In the genomic region with DNA sequence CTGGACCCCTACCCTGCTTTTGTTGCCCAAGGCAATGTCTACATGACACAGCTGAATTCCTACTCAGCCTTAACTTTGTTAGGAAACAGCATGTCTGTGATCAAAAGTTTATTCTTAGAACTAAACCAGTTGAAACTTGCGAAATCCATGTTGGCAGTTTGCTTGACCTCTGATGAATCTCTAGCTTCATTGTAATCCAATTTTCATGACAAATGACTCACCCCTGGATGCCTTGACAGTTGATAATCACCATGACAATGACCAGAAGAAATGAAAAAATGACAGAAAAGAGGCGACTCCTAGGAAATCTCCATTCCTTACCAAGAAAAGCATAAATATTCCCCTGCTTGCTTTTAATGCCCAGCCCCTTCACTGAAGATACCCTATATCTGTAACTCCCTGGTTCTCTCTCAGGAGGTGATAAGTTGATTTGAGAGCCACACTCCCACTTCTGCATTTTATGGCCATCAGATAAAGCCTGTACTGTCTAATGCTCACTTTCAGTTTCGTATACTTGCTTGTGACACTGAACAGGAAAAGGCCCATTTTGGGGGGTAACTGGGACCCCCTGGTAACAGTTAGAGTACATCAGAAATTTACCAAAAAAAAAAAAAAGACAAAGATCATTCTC, we compare ENCODE assay signal across 9 cellular contexts.
DNase-seq lines count a peak whose midpoint lies in the region; ATAC-seq and TF ChIP-seq lines count a peak whose summit lies in the region.
"Had no signal": no experiment of that assay in that cellular context is flagged by ENCODE, and none has a peak within 500 bp of the region (broad histone marks: within the 10 kb centered on the region; RNA-seq: fewer than 3 reads in every experiment).

No MANE protein-coding gene starts in this region.

- ATAC-seq in GM21360 (IDR thresholded peaks at IDR 0.05; ENCODE audit: unreplicated experiment), result peak; percentile 97
- ATAC-seq in HG03571 (IDR thresholded peaks at IDR 0.05; ENCODE audit: unreplicated experiment), result peak; percentile 70
- peak; percentile 74 for ATAC-seq in omental fat pad (ENCODE audit: low FRiP score)

- H3K36me3 ChIP-seq in testis (ENCODE audit: low read depth, missing control alignments), result no peaks in the 10 kb centered on the region

- no peak for TF ChIP-seq POLR2A in testis (IDR thresholded peaks at IDR 0.05)

- DNase-seq in astrocyte of the hippocampus (ENCODE audit: low read depth, low spot score) (peak; percentile 41), omental fat pad (ENCODE audit: low spot score) (no peak), testis (no peak), NCI-H187 treated with DMSO at 0.1 percent for 48 hours (lab: John Stamatoyannopoulos, UW) (no peak), GM10266 (ENCODE audit: extremely low spot score) (no peak)
- DNase-seq in activated naive CD4-positive, alpha-beta T cell (lab: John Stamatoyannopoulos, UW), result no peak

- H3K4me3 ChIP-seq in testis, result no peak overlapping the region
- H3K4me3 ChIP-seq: SK-N-MC had no signal

- H3K27me3 ChIP-seq in testis, result no peaks in the 10 kb centered on the region

- H3K4me1 ChIP-seq in testis, result no peaks in the 10 kb centered on the region

- intact Hi-C loops in testis (cut with DNase I; ENCODE audit: low total_unique reads), result no loop called here

- TF ChIP-seq CTCF in omental fat pad (IDR thresholded peaks at IDR 0.05) (no peak), testis (IDR thresholded peaks at IDR 0.05) (no peak), GM10266 (IDR thresholded peaks at IDR 0.05; ENCODE audit: control insufficient read depth, insufficient read depth, low read depth, missing control alignments) (no peak)

- WGBS in testis, 2 donors, result 59 to 65% methylated on average over 3 of the region's 3 CpGs

- no peaks in the 10 kb centered on the region for H3K9me3 ChIP-seq in testis

- H3K27ac ChIP-seq in testis, result no peak overlapping the region
- H3K27ac ChIP-seq: SK-N-MC had no signal
